In the genomic region with DNA sequence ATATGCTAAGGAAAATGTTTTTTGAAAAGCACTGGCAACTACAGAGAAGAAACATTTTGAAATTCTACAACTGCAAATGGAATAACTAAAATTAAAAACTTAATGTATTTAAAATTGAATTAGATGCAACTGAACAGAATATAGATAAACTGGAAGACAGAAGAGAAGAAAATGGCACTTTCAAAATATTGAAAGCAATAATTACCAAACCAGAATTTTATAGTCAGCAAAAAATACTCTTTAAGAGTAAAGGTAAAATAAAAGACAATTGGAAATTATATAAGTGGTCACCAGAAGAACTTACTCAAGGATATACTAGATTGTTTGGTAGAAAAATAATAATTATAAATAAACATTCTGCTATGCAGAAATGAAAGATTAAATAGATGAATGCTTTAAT, we compare ENCODE assay signal across 22 cellular contexts.
"Had no signal": no experiment of that assay in that cellular context is flagged by ENCODE, and none has a peak within 500 bp of the region (broad histone marks: within the 10 kb centered on the region; RNA-seq: fewer than 3 reads in every experiment).

No MANE protein-coding gene starts in this region.

- H3K9me3 ChIP-seq: left lung, lower lobe of right lung, mucosa of descending colon had no signal

- H3K36me3 ChIP-seq: esophagus muscularis mucosa, gastroesophageal sphincter, heart left ventricle, left lung, lower lobe of right lung had no signal

- H3K27ac ChIP-seq: coronary artery, dorsolateral prefrontal cortex, esophagus muscularis mucosa, foreskin keratinocyte, gastroesophageal sphincter, heart left ventricle, hepatocyte, left lung, lower lobe of right lung had no signal

- H3K4me2 ChIP-seq: hepatocyte had no signal

- DNase-seq: dermis blood vessel endothelial cell; dorsolateral prefrontal cortex; effector CD4-positive, alpha-beta T cell; effector memory CD4-positive, alpha-beta T cell; foreskin keratinocyte; heart left ventricle; hypothalamus; immature natural killer cell; left cardiac atrium; left lung; left ventricle myocardium superior; lower lobe of right lung; mesenchymal stem cell; mucosa of descending colon; naive B cell had no signal

- H3K79me2 ChIP-seq: hepatocyte had no signal

- FAIRE-seq: endothelial cell of umbilical vein, frontal cortex, keratinocyte had no signal

- H3K4me1 ChIP-seq: esophagus muscularis mucosa, foreskin keratinocyte, gastroesophageal sphincter, heart left ventricle, left lung, lower lobe of right lung had no signal

- H3K4me3 ChIP-seq: coronary artery, dorsolateral prefrontal cortex, esophagus muscularis mucosa, gastroesophageal sphincter, heart left ventricle, hepatocyte, left lung, lower lobe of right lung, mucosa of descending colon had no signal

- H3K27me3 ChIP-seq: dorsolateral prefrontal cortex, esophagus muscularis mucosa, foreskin keratinocyte, gastroesophageal sphincter, heart left ventricle, hepatocyte, left lung had no signal

- ATAC-seq: foreskin keratinocyte, gastroesophageal sphincter, heart left ventricle, left cardiac atrium, left lung, left ventricle myocardium superior, lower lobe of right lung, mucosa of descending colon had no signal

- H2AFZ ChIP-seq: hepatocyte had no signal
